Comparison of ENCODE assay signal across 19 cellular contexts in genomic region chr16:65226077-65226476, GRCh38.
DNase-seq lines count a peak whose midpoint lies in the region; ATAC-seq and TF ChIP-seq lines count a peak whose summit lies in the region.
"Had no signal": no experiment of that assay in that cellular context is flagged by ENCODE, and none has a peak within 500 bp of the region (broad histone marks: within the 10 kb centered on the region; RNA-seq: fewer than 3 reads in every experiment).

No MANE protein-coding gene starts in this region.

- DNase-seq in WTC11 (ENCODE audit: low spot score) (no peak), epithelial cell of esophagus (ENCODE audit: low read depth) (peak; percentile 19), fibroblast of mammary gland (ENCODE audit: low read depth) (peak; percentile 6), smooth muscle cell (lab: John Stamatoyannopoulos, UW; ENCODE audit: unreplicated experiment) (no peak), RWPE1 (ENCODE audit: low spot score) (no peak), CD14-positive monocyte (ENCODE audit: low spot score) (no peak), NCI-H82 (lab: John Stamatoyannopoulos, UW) (no peak)
- no peak for DNase-seq in NK-92 treated with Interleukin-12 subunit alpha and Interleukin-12 subunit beta, amount 100 ng/mL, for 24 hours (lab: John Stamatoyannopoulos, UW)
- DNase-seq: 8988T; ACHN; BE2C; C1 segment of cervical spinal cord; Caco-2; Calu3; CD4-positive, alpha-beta T cell; CD8-positive, alpha-beta T cell; DMS79 treated with DMSO at 0.1 percent for 48 hours; GF-D8 had no signal

- H3K36me3 ChIP-seq in smooth muscle cell (ENCODE audit: low read depth), result peaks cover 2% of the 10 kb centered on the region
- H3K36me3 ChIP-seq: BE2C, BLaER1 had no signal

- peak overlapping the region; percentile 34 for H3K27ac Mint-ChIP-seq in WTC11
- no peak overlapping the region for H3K27ac Mint-ChIP-seq in CD14-positive monocyte
- H3K27ac Mint-ChIP-seq: CD4-positive, alpha-beta T cell; CD8-positive, alpha-beta T cell had no signal

- peaks cover 6% of the 10 kb centered on the region for H3F3A ChIP-seq in smooth muscle cell (ENCODE audit: low read depth)

- H4K20me1 ChIP-seq in smooth muscle cell (ENCODE audit: low read depth), result no peaks in the 10 kb centered on the region
- H4K20me1 ChIP-seq: BLaER1 had no signal

- CTCF ChIA-PET in WTC11 (lab: Charles Lee), result interaction anchor here (0.9 kb wide), 1 partner anchor 59 kb away, joined by 3 read pairs; no protein-coding TSS in a partner anchor
- CTCF ChIA-PET in RWPE1 (lab: Yijun Ruan, JAX), result no interaction called here

- H3K4me3 ChIP-seq in epithelial cell of esophagus (ENCODE audit: low read length) (no peak overlapping the region), fibroblast of mammary gland (ENCODE audit: control insufficient read depth, low read depth, low read length) (no peak overlapping the region), smooth muscle cell (no peak overlapping the region)
- H3K4me3 ChIP-seq: BLaER1 had no signal

- H3K36me3 Mint-ChIP-seq in WTC11 (peaks cover 40% of the 10 kb centered on the region), CD14-positive monocyte (no peaks in the 10 kb centered on the region)
- H3K36me3 Mint-ChIP-seq: CD8-positive, alpha-beta T cell had no signal

- H3K79me2 ChIP-seq in smooth muscle cell (ENCODE audit: low read depth), result peaks cover 56% of the 10 kb centered on the region

- H3K9me3 ChIP-seq in smooth muscle cell (replicated peaks; ENCODE audit: low read depth), result no peaks in the 10 kb centered on the region
- H3K9me3 ChIP-seq: BE2C, BLaER1, Caco-2 had no signal

- no peaks in the 10 kb centered on the region for H3K27me3 ChIP-seq in smooth muscle cell (ENCODE audit: low read depth)
- H3K27me3 ChIP-seq: BE2C, BLaER1 had no signal

- no peak overlapping the region for H3K9ac ChIP-seq in smooth muscle cell (ENCODE audit: low read depth)
- H3K9ac ChIP-seq: BLaER1 had no signal

- H3K4me3 Mint-ChIP-seq in WTC11 (no peak overlapping the region), CD14-positive monocyte (no peak overlapping the region)
- H3K4me3 Mint-ChIP-seq: CD4-positive, alpha-beta T cell; CD8-positive, alpha-beta T cell had no signal

- TF ChIP-seq CTCF in WTC11 (IDR thresholded peaks at IDR 0.05), result no peak
- TF ChIP-seq CTCF in epithelial cell of esophagus (IDR thresholded peaks at IDR 0.05; ENCODE audit: insufficient read depth, low read depth, low read length, missing control alignments), result no peak
- no peak for TF ChIP-seq CTCF in fibroblast of mammary gland (conservative IDR thresholded peaks at IDR 0.05; ENCODE audit: control insufficient read depth, insufficient read depth, low read depth, low read length)
- no peak for TF ChIP-seq CTCF in smooth muscle cell (IDR thresholded peaks at IDR 0.05; ENCODE audit: borderline replicate concordance, insufficient read depth, poor library complexity, severe bottlenecking)
- no peak for TF ChIP-seq CTCF in RWPE1 (conservative IDR thresholded peaks at IDR 0.05; ENCODE audit: low read depth)
- no peak for TF ChIP-seq CTCF in CD14-positive monocyte (IDR thresholded peaks at IDR 0.05)

- intact Hi-C loops in CD14-positive monocyte (cut with micrococcal nuclease), result no loop called here

- H3K27me3 Mint-ChIP-seq in WTC11 (ENCODE audit: low read depth) (peaks cover 28% of the 10 kb centered on the region), CD14-positive monocyte (ENCODE audit: low read depth in 3 of 3) (no peaks in the 10 kb centered on the region)
- H3K27me3 Mint-ChIP-seq: CD4-positive, alpha-beta T cell had no signal

- H3K4me2 ChIP-seq in smooth muscle cell, result no peak overlapping the region
- H3K4me2 ChIP-seq: BLaER1 had no signal

- no peak overlapping the region for H2AFZ ChIP-seq in smooth muscle cell (ENCODE audit: low read depth)

- H3K9me3 Mint-ChIP-seq in WTC11 (no peaks in the 10 kb centered on the region), CD14-positive monocyte (peaks cover 0 to 5% (median 0%) of the 10 kb centered on the region in 7 donors)

- ATAC-seq in WTC11, result peak; percentile 9
- ATAC-seq: CD8-positive, alpha-beta T cell had no signal

- POLR2A ChIA-PET in WTC11 (lab: Charles Lee) (interaction anchor here (0.6 to 1.6 kb wide), 2 partner anchors 104 to 353 kb away, joined by 3 read pairs; partner anchors contain the start of gene CDH11), RWPE1 (lab: Yijun Ruan, JAX; ENCODE audit: low non-redundant PET) (no interaction called here)

- H3K4me1 Mint-ChIP-seq in WTC11 (peaks cover 68% of the 10 kb centered on the region), CD14-positive monocyte (no peaks in the 10 kb centered on the region)

- peaks cover 30% of the 10 kb centered on the region for H3K4me1 ChIP-seq in smooth muscle cell (ENCODE audit: low read depth)
- H3K4me1 ChIP-seq: BE2C, BLaER1, Caco-2 had no signal

- WGBS in smooth muscle cell (ENCODE audit: low lambda C conversion rate), result 94% methylated on average over 1 of the region's 1 CpG

- H3K27ac ChIP-seq in smooth muscle cell (ENCODE audit: low read depth), result peak overlapping the region; percentile 94
- H3K27ac ChIP-seq in RWPE1, result no peak overlapping the region
- H3K27ac ChIP-seq: BLaER1 had no signal

TF ChIP-seq in WTC11, 78 proteins besides CTCF, POLR2A, EP300 and RAD21 (continues in another document):
- TF ChIP-seq MLX (CRISPR knock-in tag; IDR thresholded peaks at IDR 0.05), result no peak
- TF ChIP-seq GTF2I (CRISPR knock-in tag; conservative IDR thresholded peaks at IDR 0.05), result no peak
- no peak for TF ChIP-seq KAT7 (CRISPR knock-in tag; IDR thresholded peaks at IDR 0.05; ENCODE audit: borderline replicate concordance)
- TF ChIP-seq ERG (CRISPR knock-in tag; IDR thresholded peaks at IDR 0.05), result peak; percentile 67; the same call in 1 of the 2 replicates
- TF ChIP-seq ZNF232 (CRISPR knock-in tag; IDR thresholded peaks at IDR 0.05), result no peak
- peak; percentile 77 for TF ChIP-seq NFATC4 (CRISPR knock-in tag; IDR thresholded peaks at IDR 0.05)
- no peak for TF ChIP-seq OVOL2 (CRISPR knock-in tag; IDR thresholded peaks at IDR 0.05; ENCODE audit: borderline replicate concordance)
- TF ChIP-seq ZNF138 (CRISPR knock-in tag; conservative IDR thresholded peaks at IDR 0.05), result no peak
- 0 out of 2 replicates have a peak, but pooled peaks have one; percentile 54 for TF ChIP-seq ZNF532 (CRISPR knock-in tag; IDR thresholded peaks at IDR 0.05; ENCODE audit: borderline replicate concordance)
- peak; percentile 78; the same call in 1 of the 2 replicates for TF ChIP-seq ZNF416 (CRISPR knock-in tag; IDR thresholded peaks at IDR 0.05)
- no peak for TF ChIP-seq TP53 (CRISPR knock-in tag; IDR thresholded peaks at IDR 0.05)

Comparison
In these comparisons a context has a peak if more than half of its experiments do, and no peak if none do; other contexts are left out.
1. DNase-seq: peak in epithelial cell of esophagus (single experiment) and fibroblast of mammary gland (single experiment); none in WTC11 (single experiment), smooth muscle cell (single experiment), NK-92 treated with Interleukin-12 subunit alpha and Interleukin-12 subunit beta, amount 100 ng/mL, for 24 hours (single experiment), RWPE1 (single experiment), CD14-positive monocyte (single experiment) and NCI-H82 (single experiment).